8 cellular contexts compared by ENCODE assay signal in the genomic region with DNA sequence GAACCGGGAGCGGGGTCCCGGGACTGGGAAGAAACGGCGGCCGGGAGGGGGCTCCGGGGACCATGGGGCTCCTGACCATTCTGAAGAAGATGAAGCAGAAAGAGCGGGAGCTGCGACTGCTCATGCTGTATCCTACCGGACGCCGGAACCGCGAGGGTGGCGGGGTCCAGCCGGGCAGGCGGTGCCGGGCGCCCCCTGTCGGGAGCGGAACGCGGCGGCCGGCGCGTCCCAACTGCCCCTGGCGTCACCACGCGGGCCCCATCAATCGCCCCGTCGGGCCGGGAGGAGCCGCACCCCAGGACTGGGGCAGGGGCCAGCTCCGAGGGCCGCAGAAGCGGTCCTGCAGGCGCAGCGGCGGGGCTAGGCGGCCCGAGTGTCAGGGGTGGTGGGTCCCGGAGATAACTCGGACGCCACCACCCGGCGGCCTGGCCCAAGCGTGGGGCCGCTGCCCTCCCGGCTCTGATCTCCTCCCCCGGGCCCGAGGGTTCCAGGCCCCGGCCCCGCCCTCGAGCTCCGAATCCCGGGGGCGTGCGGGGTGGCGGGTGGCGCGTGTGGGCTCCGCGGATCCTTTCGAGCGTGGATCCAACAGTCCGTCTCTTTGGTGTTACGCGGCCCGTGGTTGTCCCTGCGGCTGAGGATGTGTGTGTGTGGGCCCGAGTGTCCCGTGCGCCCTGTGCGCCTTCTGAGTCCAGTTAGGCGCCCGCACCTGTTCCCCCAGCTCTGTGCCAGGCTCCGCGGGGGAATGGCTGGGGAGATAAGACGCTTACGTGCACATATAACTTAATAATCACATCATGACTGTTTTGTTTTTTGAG. TPM values are rescaled to one million over a fixed set of nuclear protein-coding genes. Genes with fewer than 3 reads are reported as not detected.
DNase-seq lines count a peak whose midpoint lies in the region; ATAC-seq, FAIRE-seq and TF ChIP-seq lines count a peak whose summit lies in the region.

A gene (plus strand): TSS at position 15 of the 815 bp plus-strand sequence. CDS start 48 bp downstream, at position 63.

- peak in 1 of 2 experiments; percentile 55; a peak in 1 of 4 replicates for TF ChIP-seq POLR2A in HepG2 (IDR thresholded peaks at IDR 0.05; ENCODE audit: insufficient read depth in 1 of 2, low read depth in 2 of 2, low read length in 2 of 2)

- ATAC-seq in GM19452 (IDR thresholded peaks at IDR 0.05; ENCODE audit: unreplicated experiment) (peak; percentile 70), HG03521 (IDR thresholded peaks at IDR 0.05; ENCODE audit: unreplicated experiment) (peak; percentile 74), HepG2 (peak; percentile 76)
- ATAC-seq in central memory CD8-positive, alpha-beta T cell (replicated peaks; ENCODE audit: extremely low read depth, poor library complexity, severe bottlenecking): peak; percentile 52

- peaks cover 35% of the 10 kb centered on the region for H3K4me1 ChIP-seq in HepG2 (ENCODE audit: insufficient read depth, low read length)

- TSS peak; percentile 73 for BruUV-seq in HepG2 (replicated peaks; lab: Mats Ljungman, UMichigan)

- POLR2A ChIA-PET in HepG2 (lab: Yijun Ruan, JAX): interaction anchor here (1.2 to 3.2 kb wide), 22 partner anchors 10 to 236 kb away, joined by 3 to 42 read pairs (median 5); a partner anchor contains a TSS

- H3K4me3 Mint-ChIP-seq in central memory CD8-positive, alpha-beta T cell: peak within 1 kb of the TSS; percentile 87

- H3K4me2 ChIP-seq in HepG2 (ENCODE audit: low read depth, low read length): peak within 1 kb of the TSS; percentile 80

- in situ Hi-C loops in HepG2 (cut with HindIII; ENCODE audit: extremely low pct_ligation_motif_present, low pct_unique_long_range_greater_than_20kb): no loop called here

- no peak; the same call in 1 of the 2 replicates for TF ChIP-seq CTCF in HepG2 (CRISPR knock-in tag; IDR thresholded peaks at IDR 0.05)

- TF ChIP-seq EP300 in HepG2 (IDR thresholded peaks at IDR 0.05; ENCODE audit: low read depth in 2 of 2, low read length in 2 of 2): no peak
- TF ChIP-seq EP300 in HepG2 (CRISPR knock-in tag; IDR thresholded peaks at IDR 0.05; ENCODE audit: borderline replicate concordance): no peak

- H3K27me3 Mint-ChIP-seq in central memory CD8-positive, alpha-beta T cell: no peaks in the 10 kb centered on the region

- H4K20me1 ChIP-seq in HepG2 (ENCODE audit: insufficient read depth, low read length): no peaks in the 10 kb centered on the region

- no peak within 1 kb of the TSS for H2AFZ ChIP-seq in HepG2 (ENCODE audit: low read length)

- peaks cover 25% of the 10 kb centered on the region for H3K4me1 Mint-ChIP-seq in central memory CD8-positive, alpha-beta T cell

- intact Hi-C loops in T-helper 2 cell treated with Interferon-gamma antibody and Interleukin-4, amounts not matched to agents 100 ng/mL and 5 ng/mL, for 36 hours (cut with micrococcal nuclease): loop anchor here (1.0 to 10.0 kb wide), 4 partner anchors 13 to 240 kb away; a partner anchor contains a TSS
- intact Hi-C loops in HepG2 (cut with micrococcal nuclease; ENCODE audit: unreplicated experiment): loop anchor here (1.0 to 2.0 kb wide), 2 partner anchors 64 to 167 kb away; no protein-coding TSS in a partner anchor

- no peak for FAIRE-seq in HepG2 (lab: Jason Lieb, UNC)

- CTCF ChIA-PET in HepG2 (lab: Yijun Ruan, JAX; ENCODE audit: low intra/inter-chr PET ratio, low total read pairs): interaction anchor here (1.1 to 1.9 kb wide), 10 partner anchors 12 to 167 kb away, joined by 3 to 9 read pairs (median 4); a partner anchor contains a TSS

- no peaks in the 10 kb centered on the region for H3K36me3 ChIP-seq in HepG2 (replicated peaks in 1 of 2; ENCODE audit: control insufficient read depth in 1 of 2, insufficient read depth in 2 of 2, low read length in 2 of 2)

- H3K9ac ChIP-seq in HepG2 (ENCODE audit: insufficient read depth, low read depth, low read length): peak within 1 kb of the TSS; percentile 68

- no peaks in the 10 kb centered on the region for H3K79me2 ChIP-seq in HepG2 (ENCODE audit: insufficient read depth, low read length)

- WGBS in HepG2 (ENCODE audit: low lambda C conversion rate): 2% methylated on average over 9 of the region's 82 CpGs

- DNase-seq in ELR (ENCODE audit: low read depth): peak; percentile 60
- peak; percentile 14 to 78 for DNase-seq in central memory CD8-positive, alpha-beta T cell (ENCODE audit: low spot score in 2 of 2)
- DNase-seq in HepG2 (ENCODE audit: low spot score): peak; percentile 88
- DNase-seq in stimulated activated CD8-positive, alpha-beta memory T cell treated with anti-CD3 and anti-CD28 coated beads, Interleukin-4, amount 100 ng/mL, for 24 hours (ENCODE audit: low read depth): peak; percentile 36
- DNase-seq in putamen (ENCODE audit: low spot score): no peak

- no peaks in the 10 kb centered on the region for H3K9me3 Mint-ChIP-seq in central memory CD8-positive, alpha-beta T cell

- peaks cover 4% of the 10 kb centered on the region for H3K36me3 Mint-ChIP-seq in central memory CD8-positive, alpha-beta T cell (ENCODE audit: insufficient read depth)

- peak within 1 kb of the TSS; percentile 72 for H3K27ac ChIP-seq in HepG2 (ENCODE audit: extremely low read length, insufficient read depth, low read length)

- H3K9me3 ChIP-seq in HepG2 (ENCODE audit: low read length): no peaks in the 10 kb centered on the region

- peak within 1 kb of the TSS; percentile 77 to 81 (median 80) for H3K4me3 ChIP-seq in HepG2 (replicated peaks in 1 of 3; ENCODE audit: insufficient read depth in 1 of 3, low read depth in 2 of 3, low read length in 3 of 3)

- H3K27me3 ChIP-seq in HepG2 (ENCODE audit: control insufficient read depth in 1 of 2, insufficient read depth in 2 of 2, low read length in 2 of 2): no peaks in the 10 kb centered on the region

- H3K27ac Mint-ChIP-seq in central memory CD8-positive, alpha-beta T cell (ENCODE audit: low read depth): peak within 1 kb of the TSS; percentile 93

- peak; percentile 62 for TF ChIP-seq RAD21 in HepG2 (CRISPR knock-in tag; IDR thresholded peaks at IDR 0.05)

TF ChIP-seq in HepG2, 621 proteins besides CTCF, POLR2A, EP300 and RAD21 (continues in another document):
- TF ChIP-seq TCF12 (IDR thresholded peaks at IDR 0.05) (no peak), TCF12 (CRISPR knock-in tag; IDR thresholded peaks at IDR 0.05) (peak; percentile 88), CENPX (CRISPR knock-in tag; IDR thresholded peaks at IDR 0.05) (no peak), TBX2 (CRISPR knock-in tag; IDR thresholded peaks at IDR 0.05; ENCODE audit: borderline replicate concordance) (peak; percentile 10; the same call in 1 of the 2 replicates), ZNF775 (CRISPR knock-in tag; IDR thresholded peaks at IDR 0.05; ENCODE audit: borderline replicate concordance) (0 out of 2 replicates have a peak, but pooled peaks have one; percentile 18), ZNF552 (CRISPR knock-in tag; IDR thresholded peaks at IDR 0.05; ENCODE audit: borderline replicate concordance) (no peak), ZBTB21 (CRISPR knock-in tag; IDR thresholded peaks at IDR 0.05) (no peak)
- TF ChIP-seq, protein P1, sequence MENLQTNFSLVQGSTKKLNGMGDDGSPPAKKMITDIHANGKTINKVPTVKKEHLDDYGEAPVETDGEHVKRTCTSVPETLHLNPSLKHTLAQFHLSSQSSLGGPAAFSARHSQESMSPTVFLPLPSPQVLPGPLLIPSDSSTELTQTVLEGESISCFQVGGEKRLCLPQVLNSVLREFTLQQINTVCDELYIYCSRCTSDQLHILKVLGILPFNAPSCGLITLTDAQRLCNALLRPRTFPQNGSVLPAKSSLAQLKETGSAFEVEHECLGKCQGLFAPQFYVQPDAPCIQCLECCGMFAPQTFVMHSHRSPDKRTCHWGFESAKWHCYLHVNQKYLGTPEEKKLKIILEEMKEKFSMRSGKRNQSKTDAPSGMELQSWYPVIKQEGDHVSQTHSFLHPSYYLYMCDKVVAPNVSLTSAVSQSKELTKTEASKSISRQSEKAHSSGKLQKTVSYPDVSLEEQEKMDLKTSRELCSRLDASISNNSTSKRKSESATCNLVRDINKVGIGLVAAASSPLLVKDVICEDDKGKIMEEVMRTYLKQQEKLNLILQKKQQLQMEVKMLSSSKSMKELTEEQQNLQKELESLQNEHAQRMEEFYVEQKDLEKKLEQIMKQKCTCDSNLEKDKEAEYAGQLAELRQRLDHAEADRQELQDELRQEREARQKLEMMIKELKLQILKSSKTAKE (CRISPR knock-in tag; IDR thresholded peaks at IDR 0.05; ENCODE audit: borderline replicate concordance): no peak

RNA-seq across cellular contexts. Expression of the gene that starts here (rescaled TPM):
- total RNA-seq in T-helper 2 cell treated with Interferon-gamma antibody and Interleukin-4, amounts not matched to agents 100 ng/mL and 5 ng/mL, for 36 hours: 60.1 and 65.7 TPM in 2 replicates
- total RNA-seq in HepG2 (2016; rRNA removed; fragmentation: Illumina TruSeq; extraction: Trizol): 84.4 and 93.9 TPM in 2 replicates
- total RNA-seq in HepG2 (2016; cell fraction: cytosol; rRNA removed; fragmentation: Illumina TruSeq; extraction: Trizol; ENCODE audit: low read depth): 41.1 and 42.9 TPM in 2 replicates
- 84.6 and 107 TPM in 2 replicates for total RNA-seq in HepG2 (2016; cell fraction: insoluble cytoplasmic fraction; rRNA removed; fragmentation: Illumina TruSeq; extraction: Trizol)
- 42.2 and 46.1 TPM in 2 replicates for total RNA-seq in HepG2 (2016; cell fraction: membrane; rRNA removed; fragmentation: Illumina TruSeq; extraction: Trizol)
- 24.2 and 31.3 TPM in 2 replicates for total RNA-seq in HepG2 (2016; cell fraction: nucleus; rRNA removed; fragmentation: Illumina TruSeq; extraction: Trizol)
- 82.9 and 86.3 TPM in 2 replicates for polyA plus RNA-seq in HepG2 (2011; rRNA removed)
- polyA plus RNA-seq in HepG2 (2011; cell fraction: cytosol; rRNA removed): 95.6 and 112 TPM in 2 replicates
- 37.9 and 39.8 TPM in 2 replicates for polyA plus RNA-seq in HepG2 (2011; cell fraction: nucleus; rRNA removed)
- polyA plus RNA-seq in HepG2 (2012): 58.0 and 65.9 TPM in 2 replicates
- polyA plus RNA-seq in HepG2 (2016; cell fraction: cytosol; fragmentation: Illumina TruSeq; extraction: Trizol; ENCODE audit: low read depth): 53.8 and 56.3 TPM in 2 replicates
- 117 and 123 TPM in 2 replicates for polyA plus RNA-seq in HepG2 (2016; cell fraction: insoluble cytoplasmic fraction; fragmentation: Illumina TruSeq; extraction: Trizol; ENCODE audit: low read depth)
- 40.2 and 43.5 TPM in 2 replicates for polyA plus RNA-seq in HepG2 (2016; cell fraction: membrane; fragmentation: Illumina TruSeq; extraction: Trizol; ENCODE audit: low read depth)
- polyA plus RNA-seq in HepG2 (2016; cell fraction: nucleus; fragmentation: Illumina TruSeq; extraction: Trizol; ENCODE audit: insufficient read depth, low read depth): 52.2 and 55.0 TPM in 2 replicates
- 36.6 and 96.3 TPM in 2 replicates for polyA minus RNA-seq in HepG2 (2011; rRNA and poly(A)+ RNA removed; ENCODE audit: low replicate concordance)
- 34.4 and 36.9 TPM in 2 replicates for polyA minus RNA-seq in HepG2 (2011; cell fraction: cytosol; rRNA and poly(A)+ RNA removed)
- 8.1 and 12.2 TPM in 2 replicates for polyA minus RNA-seq in HepG2 (2011; cell fraction: nucleus; rRNA and poly(A)+ RNA removed)
